Comparison of ENCODE assay signal across 8 cellular contexts in the genomic region with DNA sequence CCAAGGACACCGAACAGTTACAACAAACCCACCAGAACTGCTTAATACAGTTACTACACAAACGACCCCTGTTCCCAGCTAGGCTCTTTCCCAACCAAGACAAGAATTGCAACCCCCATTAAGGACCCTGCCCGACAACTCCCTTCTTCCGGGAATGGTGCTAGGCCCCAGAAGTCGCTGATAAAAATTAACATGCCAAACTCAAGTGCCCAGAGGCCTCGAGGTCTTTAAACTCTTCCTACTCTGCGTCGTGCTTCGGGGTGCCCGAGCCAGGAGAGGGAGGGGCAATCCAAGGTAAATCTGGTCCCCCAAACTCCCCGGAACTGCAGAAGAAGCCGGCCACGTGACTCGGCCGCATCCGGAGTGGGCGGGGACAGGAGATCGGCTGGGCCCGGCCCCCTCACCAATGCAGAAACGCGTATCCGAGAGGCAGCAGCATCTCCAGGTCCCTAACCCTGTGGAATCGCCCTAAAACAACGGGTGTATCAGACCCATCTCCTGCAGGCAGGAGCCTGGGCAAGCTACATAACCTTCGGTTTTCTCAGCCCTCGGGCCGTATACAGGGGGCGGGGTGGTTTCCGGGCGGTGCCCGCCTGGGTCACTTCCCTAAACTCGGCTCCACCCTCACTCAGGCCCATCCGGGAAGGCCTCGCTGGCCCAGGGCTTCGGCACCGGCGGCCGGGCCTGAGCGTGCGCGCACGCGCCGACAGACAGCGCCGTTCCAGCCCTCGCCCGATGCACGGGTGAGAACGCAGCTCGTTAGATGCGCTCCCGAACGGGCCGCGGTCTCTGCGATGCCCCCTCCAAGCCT.
DNase-seq lines count a peak whose midpoint lies in the region; ATAC-seq and TF ChIP-seq lines count a peak whose summit lies in the region.

No MANE protein-coding gene starts in this region.

- TF ChIP-seq POLR2A in erythroblast (IDR thresholded peaks at IDR 0.05; ENCODE audit: low read length) = no peak

- DNase-seq in NCI-H1436 (lab: John Stamatoyannopoulos, UW) (peak; percentile 54), NCI-H1436 treated with DMSO at 0.1 percent for 48 hours (lab: John Stamatoyannopoulos, UW) (no peak), NOMO-1 treated with dmso at 0.1 percent for 144 hours (lab: John Stamatoyannopoulos, UW; ENCODE audit: unreplicated experiment) (peak; percentile 80), activated T-cell treated with anti-CD3 and anti-CD28 coated beads for 48 hours (ENCODE audit: low read depth) (peak; percentile 76), erythroblast (lab: John Stamatoyannopoulos, UW) (peak; percentile 84 to 87)
- peak; percentile 65 to 72 for DNase-seq in stimulated activated CD8-positive, alpha-beta memory T cell treated with anti-CD3 and anti-CD28 coated beads, Interleukin-4, amount 100 ng/mL, for 4 hours (ENCODE audit: low read depth in 2 of 2, low spot score in 1 of 2)

- H3K36me3 ChIP-seq in mucosa of stomach (ENCODE audit: control insufficient read depth, insufficient read depth, low read length) = peaks cover 37% of the 10 kb centered on the region

- H3K27me3 ChIP-seq in mucosa of stomach (ENCODE audit: control insufficient read depth, insufficient read depth, low read length) = no peaks in the 10 kb centered on the region

- peak; percentile 22 for ATAC-seq in HG02973 (IDR thresholded peaks at IDR 0.05; ENCODE audit: unreplicated experiment)

- peak overlapping the region; percentile 82 for H3K9ac ChIP-seq in mucosa of stomach (ENCODE audit: low read length)

- no peaks in the 10 kb centered on the region for H3K9me3 ChIP-seq in mucosa of stomach (ENCODE audit: control insufficient read depth, low read length)

- peak overlapping the region; percentile 68 for H3K4me3 ChIP-seq in mucosa of stomach (ENCODE audit: low read length)

- peaks cover 60% of the 10 kb centered on the region for H3K4me1 ChIP-seq in mucosa of stomach (ENCODE audit: control insufficient read depth, insufficient read depth, low read length)
